ENCODE assay signal across 15 cellular contexts in genomic region chr18:7203601-7204000, GRCh38. TPM values are rescaled to one million over a fixed set of nuclear protein-coding genes. Genes with fewer than 3 reads are reported as not detected.
"Had no signal": no experiment of that assay in that cellular context is flagged by ENCODE, and none has a peak within 500 bp of the region (broad histone marks: within the 10 kb centered on the region; RNA-seq: fewer than 3 reads in every experiment).

No MANE protein-coding gene starts in this region.

RNA-seq across cellular contexts. Expression of gene LRRC30, which starts 27.3 kb away (rescaled TPM):
- total RNA-seq: activated CD4-positive, alpha-beta memory T cell treated with anti-CD3 and anti-CD28 coated beads, Interleukin-2, amount 10 ng/mL, durations not matched to agents 7 days and 5 days; activated CD4-positive, alpha-beta T cell treated with anti-CD3 and anti-CD28 coated beads for 36 hours; activated CD4-positive, alpha-beta T cell treated with anti-CD3 and anti-CD28 coated beads, Interleukin-2, amount 10 ng/mL, durations not matched to agents 7 days and 5 days; activated CD8-positive, alpha-beta memory T cell treated with anti-CD3 and anti-CD28 coated beads, Interleukin-2, amount 10 ng/mL, durations not matched to agents 7 days and 5 days; activated CD8-positive, alpha-beta T cell treated with anti-CD3 and anti-CD28 coated beads, Interleukin-2, amount 10 ng/mL, durations not matched to agents 7 days and 5 days; activated naive CD8-positive, alpha-beta T cell treated with anti-CD3 and anti-CD28 coated beads, Interleukin-2, amount 10 ng/mL, durations not matched to agents 7 days and 5 days; activated T-helper 2 cell treated with anti-CD3 and anti-CD28 coated beads, Interferon-gamma antibody, Interleukin-2, Interleukin-4, amounts not matched to agents 10 μg/mL and 5 μg/mL and 100 μg/mL, durations not matched to agents 14 hours and 24 hours and 36 hours; ascending aorta; bronchial epithelial cell; cardiac muscle cell; T-cell; T-helper 1 cell treated with Interleukin-12 subunit alpha and Interleukin-12 subunit beta and Interleukin-4 antibody, amounts not matched to agents 30 ng/mL and 1 ng/mL, for 36 hours; T-helper 17 cell; T-helper 2 cell treated with Interferon-gamma antibody and Interleukin-4, amounts not matched to agents 100 ng/mL and 5 ng/mL, for 36 hours; WTC11 had no signal
